8 cellular contexts compared by ENCODE assay signal in genomic region chr2:120312861-120313694, GRCh38. TPM values are rescaled to one million over a fixed set of nuclear protein-coding genes. Genes with fewer than 3 reads are reported as not detected.
DNase-seq lines count a peak whose midpoint lies in the region; ATAC-seq and TF ChIP-seq lines count a peak whose summit lies in the region.

No MANE protein-coding gene starts in this region.

- DNase-seq in D341Med (ENCODE audit: low spot score): peak; percentile 84
- DNase-seq in GM23248: peak; percentile 93
- DNase-seq in NCI-H1092 treated with DMSO at 0.1 percent for 48 hours (lab: John Stamatoyannopoulos, UW): peak; percentile 73
- DNase-seq in T-helper 2 cell treated with Interferon-gamma antibody and Interleukin-4, amounts not matched to agents 5 μg/mL and 100 μg/mL, for 36 hours (ENCODE audit: low spot score): peak; percentile 69
- DNase-seq in amygdala (lab: John Stamatoyannopoulos, UW): peak in 55 of 56 donors; percentile 10 to 86 (median 63)
- DNase-seq in right atrium auricular region (ENCODE audit: low spot score): peak; percentile 90
- DNase-seq in psoas muscle: peak; percentile 80 to 88
- DNase-seq in upper lobe of right lung: peak; percentile 91

- peak overlapping the region; percentile 78 for H3K4me3 Mint-ChIP-seq in T-helper 2 cell treated with Interferon-gamma antibody and Interleukin-4, amounts not matched to agents 5 μg/mL and 100 μg/mL, for 36 hours

- peaks cover 35% of the 10 kb centered on the region for H3K4me1 Mint-ChIP-seq in T-helper 2 cell treated with Interferon-gamma antibody and Interleukin-4, amounts not matched to agents 5 μg/mL and 100 μg/mL, for 36 hours (ENCODE audit: low read depth)

- no peaks in the 10 kb centered on the region for H3K79me2 ChIP-seq in GM23248 (ENCODE audit: insufficient read depth)

- 0 out of 2 replicates have a peak, but pooled peaks cover 7% of the 10 kb centered on the region for H3F3A ChIP-seq in GM23248 (ENCODE audit: insufficient read depth)

- H3K27me3 ChIP-seq in GM23248 (replicated peaks; ENCODE audit: insufficient read depth): no peaks in the 10 kb centered on the region
- H3K27me3 ChIP-seq in right atrium auricular region: no peaks in the 10 kb centered on the region
- no peaks in the 10 kb centered on the region for H3K27me3 ChIP-seq in psoas muscle (ENCODE audit: insufficient read depth in 3 of 3, low read length in 2 of 3)
- H3K27me3 ChIP-seq in upper lobe of right lung: no peaks in the 10 kb centered on the region

- no peaks in the 10 kb centered on the region for H3K27me3 Mint-ChIP-seq in T-helper 2 cell treated with Interferon-gamma antibody and Interleukin-4, amounts not matched to agents 5 μg/mL and 100 μg/mL, for 36 hours (ENCODE audit: low read depth)

- H3K9me2 ChIP-seq in GM23248 (ENCODE audit: insufficient read depth): no peaks in the 10 kb centered on the region

- no peaks in the 10 kb centered on the region for H3K9me3 ChIP-seq in GM23248 (ENCODE audit: low read depth)
- no peaks in the 10 kb centered on the region for H3K9me3 ChIP-seq in right atrium auricular region
- no peaks in the 10 kb centered on the region for H3K9me3 ChIP-seq in psoas muscle
- no peaks in the 10 kb centered on the region for H3K9me3 ChIP-seq in upper lobe of right lung

- in situ Hi-C loops in GM23248 (cut with MboI): no loop called here

- WGBS in GM23248 (ENCODE audit: low coverage in 1 of 2, low lambda C conversion rate in 2 of 2, missing lambda C conversion rate in 2 of 2), 2 experiments: 2 to 3% methylated on average over 37 of the region's 37 CpGs
- WGBS in psoas muscle, 3 donors: 3 to 6% (median 3%) methylated on average over 35 to 37 of the region's 37 CpGs

- H3K4me3 ChIP-seq in GM23248: peak overlapping the region; percentile 83
- H3K4me3 ChIP-seq in right atrium auricular region: peak overlapping the region; percentile 15 to 45
- peak overlapping the region; percentile 60 for H3K4me3 ChIP-seq in psoas muscle
- peak overlapping the region; percentile 52 for H3K4me3 ChIP-seq in upper lobe of right lung

- H2AFZ ChIP-seq in GM23248: peak overlapping the region; percentile 92

- peak overlapping the region; percentile 44 for H3K27ac ChIP-seq in GM23248
- H3K27ac ChIP-seq in right atrium auricular region: peak overlapping the region in 1 of 2 donors; percentile 29
- peak overlapping the region; percentile 11 for H3K27ac ChIP-seq in psoas muscle
- H3K27ac ChIP-seq in upper lobe of right lung: peak overlapping the region; percentile 5

- H3K36me3 ChIP-seq in GM23248 (ENCODE audit: low read depth): no peaks in the 10 kb centered on the region
- no peaks in the 10 kb centered on the region for H3K36me3 ChIP-seq in right atrium auricular region
- no peaks in the 10 kb centered on the region for H3K36me3 ChIP-seq in psoas muscle (ENCODE audit: insufficient read depth in 1 of 2, low read depth in 1 of 2)
- no peaks in the 10 kb centered on the region for H3K36me3 ChIP-seq in upper lobe of right lung

- peak overlapping the region; percentile 52 for H3K27ac Mint-ChIP-seq in T-helper 2 cell treated with Interferon-gamma antibody and Interleukin-4, amounts not matched to agents 5 μg/mL and 100 μg/mL, for 36 hours

- H4K20me1 ChIP-seq in GM23248 (ENCODE audit: insufficient read depth): no peaks in the 10 kb centered on the region

- ATAC-seq in psoas muscle: peak; percentile 80 to 93 (median 89)
- peak; percentile 92 for ATAC-seq in upper lobe of right lung

- peak overlapping the region; percentile 83 for H3K9ac ChIP-seq in GM23248

- TF ChIP-seq CTCF in right atrium auricular region (IDR thresholded peaks at IDR 0.05) (peak; percentile 85 to 93), psoas muscle (IDR thresholded peaks at IDR 0.05) (peak; percentile 82), upper lobe of right lung (IDR thresholded peaks at IDR 0.05) (peak; percentile 92)

- no peaks in the 10 kb centered on the region for H3K4me1 ChIP-seq in GM23248 (ENCODE audit: insufficient read depth)
- peaks cover 0 to 14% of the 10 kb centered on the region in 2 donors for H3K4me1 ChIP-seq in right atrium auricular region
- peaks cover 7% of the 10 kb centered on the region for H3K4me1 ChIP-seq in psoas muscle
- peaks cover 13% of the 10 kb centered on the region for H3K4me1 ChIP-seq in upper lobe of right lung

- H3K36me3 Mint-ChIP-seq in T-helper 2 cell treated with Interferon-gamma antibody and Interleukin-4, amounts not matched to agents 5 μg/mL and 100 μg/mL, for 36 hours (ENCODE audit: low read depth): peaks cover 2% of the 10 kb centered on the region

- no peaks in the 10 kb centered on the region for H3K9me3 Mint-ChIP-seq in T-helper 2 cell treated with Interferon-gamma antibody and Interleukin-4, amounts not matched to agents 5 μg/mL and 100 μg/mL, for 36 hours

- intact Hi-C loops in psoas muscle (cut with DNase I): loop anchor here in 1 of 2 donors (1.0 to 10.0 kb wide), 3 partner anchors 61 to 208 kb away; partner anchors contain the start of gene RALB
- intact Hi-C loops in upper lobe of right lung (cut with DNase I): loop anchor here (10.0 kb wide), 1 partner anchor 88 kb away; the partner anchor contains the start of gene TMEM185B

- H3K4me2 ChIP-seq in GM23248 (ENCODE audit: unreplicated experiment): peak overlapping the region; percentile 96

RNA-seq across cellular contexts. Expression of gene INHBB, which starts 32.9 kb away (rescaled TPM):
- total RNA-seq in GM23248 (2014; rRNA removed; shearing (Covaris generic)): 3.4 and 5.6 TPM in 2 replicates
- polyA plus RNA-seq in GM23248 (2016; fragmentation: Nextera tagmentation; extraction: Ambion mirVana) (0.19 and 0.49 TPM in 2 replicates), psoas muscle (10 to 100 TPM in 2 of 3 donors, 1 to 10 TPM in 1; 7.4 to 20.0 (median 13.4) TPM)
- total RNA-seq in right atrium auricular region (1 to 10 TPM in 1 of 2 donors, under 1 TPM in 1; 0.74 to 5.9 TPM), psoas muscle (10 to 100 TPM in 2 of 4 donors, 1 to 10 TPM in 2; 2.9 to 19.3 (median 11.0) TPM), upper lobe of right lung (12.3 TPM)

Comparison
In these comparisons a context has a peak if more than half of its experiments do, and no peak if none do; other contexts are left out.
1. H3K4me3 ChIP-seq: peak in every context shown above with its lines; median percentile 83 in GM23248; 60 in psoas muscle; 52 in upper lobe of right lung; 30 in right atrium auricular region.